1 cellular context compared by ENCODE assay signal in the genomic region with DNA sequence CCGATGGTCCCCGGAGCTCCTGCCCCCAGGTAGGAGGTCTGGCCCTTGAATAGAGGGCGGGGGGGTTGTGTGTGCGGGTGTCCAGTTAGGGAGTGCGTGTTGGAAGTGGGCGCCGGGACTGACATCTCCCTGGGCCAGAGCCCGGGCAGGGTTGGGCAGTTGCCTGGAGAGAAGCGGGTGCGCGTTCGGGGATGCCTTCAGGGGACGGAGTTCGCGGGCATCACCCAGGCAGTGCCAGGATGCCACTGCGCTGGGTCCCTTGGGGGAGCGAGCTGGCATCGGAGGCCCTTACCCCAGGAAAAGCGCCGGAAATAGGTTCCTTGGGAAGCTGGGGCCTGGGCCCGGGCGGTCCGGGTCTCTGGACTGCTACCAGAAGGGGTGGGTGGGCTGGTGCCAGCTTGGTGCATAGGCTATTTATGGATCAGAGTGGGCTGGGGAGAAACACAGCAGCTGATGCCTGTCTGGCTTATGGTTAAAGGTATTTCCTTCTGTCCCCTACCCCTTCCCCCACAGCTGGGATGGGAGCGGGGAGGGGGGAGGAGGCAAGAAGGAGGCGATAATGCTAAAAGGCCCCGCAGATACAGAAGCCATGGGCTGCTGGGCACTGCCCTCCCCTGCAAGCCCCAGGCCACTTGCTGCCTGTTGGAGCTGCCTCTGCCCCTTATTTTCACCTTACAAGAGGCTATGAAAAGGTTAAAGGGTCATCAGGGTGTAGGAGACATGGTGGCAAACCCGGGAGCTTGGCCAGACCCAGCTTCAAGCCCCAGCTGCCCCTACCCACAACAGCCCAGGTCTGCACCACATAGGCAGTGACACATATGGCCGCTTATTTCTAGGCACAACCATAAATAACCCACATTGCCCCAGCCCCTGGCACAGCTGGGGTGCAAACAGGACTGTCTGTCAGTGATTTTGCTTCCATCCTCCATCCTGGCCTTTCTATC.
TF ChIP-seq lines count a peak whose summit lies in the region.

No MANE protein-coding gene starts in this region.

TF ChIP-seq in HepG2, 621 proteins besides CTCF, POLR2A, EP300 and RAD21:
- TF ChIP-seq, protein P1, sequence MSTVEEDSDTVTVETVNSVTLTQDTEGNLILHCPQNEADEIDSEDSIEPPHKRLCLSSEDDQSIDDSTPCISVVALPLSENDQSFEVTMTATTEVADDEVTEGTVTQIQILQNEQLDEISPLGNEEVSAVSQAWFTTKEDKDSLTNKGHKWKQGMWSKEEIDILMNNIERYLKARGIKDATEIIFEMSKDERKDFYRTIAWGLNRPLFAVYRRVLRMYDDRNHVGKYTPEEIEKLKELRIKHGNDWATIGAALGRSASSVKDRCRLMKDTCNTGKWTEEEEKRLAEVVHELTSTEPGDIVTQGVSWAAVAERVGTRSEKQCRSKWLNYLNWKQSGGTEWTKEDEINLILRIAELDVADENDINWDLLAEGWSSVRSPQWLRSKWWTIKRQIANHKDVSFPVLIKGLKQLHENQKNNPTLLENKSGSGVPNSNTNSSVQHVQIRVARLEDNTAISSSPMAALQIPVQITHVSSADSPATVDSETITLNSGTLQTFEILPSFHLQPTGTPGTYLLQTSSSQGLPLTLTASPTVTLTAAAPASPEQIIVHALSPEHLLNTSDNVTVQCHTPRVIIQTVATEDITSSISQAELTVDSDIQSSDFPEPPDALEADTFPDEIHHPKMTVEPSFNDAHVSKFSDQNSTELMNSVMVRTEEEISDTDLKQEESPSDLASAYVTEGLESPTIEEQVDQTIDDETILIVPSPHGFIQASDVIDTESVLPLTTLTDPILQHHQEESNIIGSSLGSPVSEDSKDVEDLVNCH (CRISPR knock-in tag; IDR thresholded peaks at IDR 0.05) = no peak
- TF ChIP-seq HMG20A (CRISPR knock-in tag; IDR thresholded peaks at IDR 0.05; ENCODE audit: borderline replicate concordance) = no peak
- no peak for TF ChIP-seq KMT2A (CRISPR knock-in tag; IDR thresholded peaks at IDR 0.05)
- TF ChIP-seq CBX2 (IDR thresholded peaks at IDR 0.05; ENCODE audit: low read depth, low read length) = no peak
- TF ChIP-seq CBX2 (CRISPR knock-in tag; IDR thresholded peaks at IDR 0.05; ENCODE audit: low read depth) = no peak
- no peak for TF ChIP-seq ZMYM4 (CRISPR knock-in tag; IDR thresholded peaks at IDR 0.05)
- TF ChIP-seq HNRNPL (IDR thresholded peaks at IDR 0.05; ENCODE audit: low read depth, low read length) = 0 out of 2 replicates have a peak, but pooled peaks have one; percentile 65
- TF ChIP-seq ZNF768 (CRISPR knock-in tag; IDR thresholded peaks at IDR 0.05) = peak; percentile 72; the same call in 1 of the 2 replicates
- TF ChIP-seq ZFP82 (CRISPR knock-in tag; IDR thresholded peaks at IDR 0.05; ENCODE audit: borderline replicate concordance) = no peak
- no peak for TF ChIP-seq SOX5 (CRISPR knock-in tag; IDR thresholded peaks at IDR 0.05; ENCODE audit: borderline replicate concordance)
- TF ChIP-seq RFX1 (IDR thresholded peaks at IDR 0.05) = no peak
- no peak for TF ChIP-seq HDAC1 (CRISPR knock-in tag; IDR thresholded peaks at IDR 0.05)
